17 cellular contexts compared by ENCODE assay signal in the genomic region with DNA sequence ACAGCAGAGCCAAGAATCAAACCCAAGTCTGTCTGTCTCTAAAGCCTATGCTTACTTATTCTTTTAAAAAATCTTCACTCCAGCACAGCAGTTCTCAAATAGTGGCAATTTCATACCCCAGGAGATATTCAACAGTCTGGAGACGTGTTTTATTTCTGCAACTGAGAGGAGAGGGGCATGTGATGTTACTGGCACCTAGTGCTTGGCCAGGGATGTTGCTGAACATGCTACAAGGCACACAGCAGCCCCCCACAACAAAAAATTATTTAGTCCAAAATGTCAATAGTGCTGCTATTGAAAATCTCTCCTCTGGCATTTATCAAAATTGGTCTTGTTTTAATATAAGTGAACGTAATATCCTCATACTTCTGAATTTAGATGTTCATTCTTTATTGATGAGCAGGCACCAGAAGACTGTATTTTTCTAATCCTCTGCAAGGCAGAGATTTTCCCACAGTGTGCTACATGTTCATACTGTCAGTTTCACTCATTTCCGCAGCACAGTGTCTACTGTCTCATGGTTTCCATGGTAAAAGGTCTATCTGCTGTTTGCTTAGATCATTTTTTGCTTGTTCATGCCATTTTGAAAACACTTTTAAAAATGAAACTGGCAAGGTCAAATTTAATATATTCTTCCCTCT.
A peak's percentile ranks its signal among the peaks of the same experiment; 100 is the strongest.
DNase-seq lines count a peak whose midpoint lies in the region; TF ChIP-seq lines count a peak whose summit lies in the region.
"Had no signal": no experiment of that assay in that cellular context is flagged by ENCODE, and none has a peak within 500 bp of the region (broad histone marks: within the 10 kb centered on the region; RNA-seq: fewer than 3 reads in every experiment).

No MANE protein-coding gene starts in this region.

- no peak overlapping the region for H2AFZ ChIP-seq in OCI-LY3 (ENCODE audit: low read depth, low read length)

- H3K4me1 ChIP-seq in OCI-LY3 (ENCODE audit: low read length): 0 out of 2 replicates have a peak, but pooled peaks cover 2% of the 10 kb centered on the region
- H3K4me1 ChIP-seq: Peyer's patch had no signal

- no peaks in the 10 kb centered on the region for H3K79me2 ChIP-seq in OCI-LY3 (ENCODE audit: low read length)

- no peaks in the 10 kb centered on the region for H4K20me1 ChIP-seq in OCI-LY3 (ENCODE audit: insufficient read depth, low read length)

- no peak overlapping the region for H3K4me2 ChIP-seq in OCI-LY3 (ENCODE audit: low read length)

- no peak overlapping the region for H3K9ac ChIP-seq in OCI-LY3 (ENCODE audit: low read length)

- DNase-seq in ELR (ENCODE audit: low read depth) (peak; percentile 39), fibroblast of mammary gland (ENCODE audit: low read depth) (peak; percentile 45), retina (peak; percentile 25), cerebellar nuclear complex (lab: John Stamatoyannopoulos, UW) (no peak), NCI-H2171 treated with DMSO at 0.1 percent for 48 hours (lab: John Stamatoyannopoulos, UW) (no peak)
- no peak for DNase-seq in activated CD4-positive, alpha-beta T cell treated with anti-CD3 and anti-CD28 coated beads for 4 hours
- DNase-seq: AML-193, COR-L47, H7, NCI-H1436, NCI-H2029, NCI-H2171, NCI-H748 treated with DMSO at 0.1 percent for 48 hours, Peyer's patch, SHP77 had no signal

- H3K36me3 ChIP-seq in OCI-LY3 (replicated peaks; ENCODE audit: low read depth, low read length): no peaks in the 10 kb centered on the region
- H3K36me3 ChIP-seq: Peyer's patch had no signal

- H3K27me3 ChIP-seq in OCI-LY3 (ENCODE audit: low read depth, low read length): no peaks in the 10 kb centered on the region
- H3K27me3 ChIP-seq: Peyer's patch had no signal

- no peaks in the 10 kb centered on the region for H3K9me3 ChIP-seq in OCI-LY3 (ENCODE audit: insufficient read depth, low read length)
- H3K9me3 ChIP-seq: Peyer's patch had no signal

- H3K27ac ChIP-seq in OCI-LY3 (ENCODE audit: low read length): no peak overlapping the region
- H3K27ac ChIP-seq: Peyer's patch had no signal

- TF ChIP-seq CTCF in OCI-LY3 (IDR thresholded peaks at IDR 0.05; ENCODE audit: low read depth, low read length): peak; percentile 44
- peak; percentile 9 for TF ChIP-seq CTCF in fibroblast of mammary gland (conservative IDR thresholded peaks at IDR 0.05; ENCODE audit: control insufficient read depth, insufficient read depth, low read depth, low read length)

- H3K4me3 ChIP-seq in OCI-LY3 (ENCODE audit: low read length) (no peak overlapping the region), fibroblast of mammary gland (ENCODE audit: control insufficient read depth, low read depth, low read length) (no peak overlapping the region)
- H3K4me3 ChIP-seq: K562, Peyer's patch had no signal

Comparison
In these comparisons a context has a peak if more than half of its experiments do, and no peak if none do; other contexts are left out.
1. DNase-seq: peak in ELR (single experiment), fibroblast of mammary gland (single experiment) and retina (single experiment); none in activated CD4-positive, alpha-beta T cell treated with anti-CD3 and anti-CD28 coated beads for 4 hours (0 of 2), cerebellar nuclear complex (0 of 2) and NCI-H2171 treated with DMSO at 0.1 percent for 48 hours (single experiment).